In the genomic region with DNA sequence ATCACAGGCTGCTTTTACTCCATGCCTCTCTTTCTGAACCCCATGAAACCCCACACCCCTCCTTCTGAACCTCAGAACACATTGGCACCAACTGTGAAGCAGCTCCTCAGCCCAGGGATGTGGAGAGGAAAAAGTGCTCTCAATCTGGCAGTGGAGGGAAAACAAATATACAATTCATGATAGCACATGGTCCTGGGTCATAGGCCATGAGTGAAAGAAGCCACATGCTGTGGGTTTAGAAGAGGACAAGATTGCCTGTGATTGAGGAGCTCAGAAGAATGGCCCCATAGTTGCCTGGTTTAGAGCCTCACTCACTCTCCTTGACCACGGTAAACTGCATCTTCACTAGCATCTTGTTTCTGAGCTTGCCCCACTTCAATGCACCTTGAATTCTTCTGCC, we compare ENCODE assay signal across 17 cellular contexts.
DNase-seq lines count a peak whose midpoint lies in the region; ATAC-seq, FAIRE-seq and TF ChIP-seq lines count a peak whose summit lies in the region.
"Had no signal": no experiment of that assay in that cellular context is flagged by ENCODE, and none has a peak within 500 bp of the region (broad histone marks: within the 10 kb centered on the region; RNA-seq: fewer than 3 reads in every experiment).

No MANE protein-coding gene starts in this region.

- H3K79me2 ChIP-seq in K562 (ENCODE audit: control insufficient read depth, insufficient read depth, low read length) (no peaks in the 10 kb centered on the region), HepG2 (ENCODE audit: insufficient read depth, low read length) (no peaks in the 10 kb centered on the region)

- no peak overlapping the region for H3K9ac ChIP-seq in K562 (ENCODE audit: insufficient read depth in 1 of 2, low read depth in 2 of 2, low read length in 2 of 2)
- no peak overlapping the region for H3K9ac ChIP-seq in HepG2 (ENCODE audit: insufficient read depth, low read depth, low read length)

- H3K36me3 ChIP-seq in breast epithelium (no peaks in the 10 kb centered on the region), K562 (ENCODE audit: control insufficient read depth, insufficient read depth, low read length) (no peaks in the 10 kb centered on the region), HepG2 (replicated peaks in 1 of 2; ENCODE audit: control insufficient read depth in 1 of 2, insufficient read depth in 2 of 2, low read length in 2 of 2) (no peaks in the 10 kb centered on the region), sigmoid colon (no peaks in the 10 kb centered on the region)
- H3K36me3 ChIP-seq: cardiac muscle cell, spleen had no signal

- H3K27ac ChIP-seq in breast epithelium (no peak overlapping the region), K562 (ENCODE audit: extremely low read depth, low read depth, low read length) (no peak overlapping the region), HepG2 (ENCODE audit: extremely low read length, insufficient read depth, low read length) (no peak overlapping the region), sigmoid colon (no peak overlapping the region)
- H3K27ac ChIP-seq: cardiac muscle cell, spleen had no signal

- TF ChIP-seq POLR2A in breast epithelium (IDR thresholded peaks at IDR 0.05) (no peak), K562 (conservative IDR thresholded peaks at IDR 0.05) (no peak), HepG2 (IDR thresholded peaks at IDR 0.05; ENCODE audit: insufficient read depth in 1 of 2, low read depth in 2 of 2, low read length in 2 of 2) (no peak), sigmoid colon (IDR thresholded peaks at IDR 0.05) (no peak)

- H3K9me1 ChIP-seq in K562 (ENCODE audit: control insufficient read depth, insufficient read depth, low read length) = no peaks in the 10 kb centered on the region

- CTCF ChIA-PET in MCF 10A (lab: Yijun Ruan, JAX) (interaction anchor here (0.6 to 8.3 kb wide), 6 partner anchors 11 to 463 kb away, joined by 3 to 67 read pairs (median 4); partner anchors contain the start of gene GADD45A), K562 (lab: Yijun Ruan, JAX; ENCODE audit: low intra/inter-chr PET ratio) (no interaction called here), HepG2 (lab: Yijun Ruan, JAX; ENCODE audit: low intra/inter-chr PET ratio, low total read pairs) (no interaction called here)

- no TSS peak for BruUV-seq in MCF 10A (replicated peaks; lab: Mats Ljungman, UMichigan)
- no TSS peak for BruUV-seq in K562 (replicated peaks; lab: Mats Ljungman, UMichigan)
- no TSS peak for BruUV-seq in HepG2 (replicated peaks; lab: Mats Ljungman, UMichigan)

- H4K20me1 ChIP-seq in K562 (replicated peaks; ENCODE audit: control insufficient read depth, insufficient read depth, low read length) (no peaks in the 10 kb centered on the region), HepG2 (ENCODE audit: insufficient read depth, low read length) (no peaks in the 10 kb centered on the region)

- H3K4me1 ChIP-seq in breast epithelium (no peaks in the 10 kb centered on the region), K562 (replicated peaks in 1 of 2; ENCODE audit: control insufficient read depth in 2 of 2, insufficient read depth in 2 of 2, low read length in 2 of 2) (peaks cover 0 to 20% of the 10 kb centered on the region in 2 experiments; a peak in 3 of 5 replicates), HepG2 (ENCODE audit: insufficient read depth, low read length) (peaks cover 78% of the 10 kb centered on the region), sigmoid colon (peaks cover 0 to 30% (median 19%) of the 10 kb centered on the region in 4 donors)
- H3K4me1 ChIP-seq: spleen had no signal

- no peak for TF ChIP-seq CTCF in MCF 10A (IDR thresholded peaks at IDR 0.05; ENCODE audit: unreplicated experiment)
- TF ChIP-seq CTCF in breast epithelium (IDR thresholded peaks at IDR 0.05) = no peak
- TF ChIP-seq CTCF in K562 (IDR thresholded peaks at IDR 0.05 in 2 of 3, conservative IDR thresholded peaks at IDR 0.05 in 1 of 3; ENCODE audit: insufficient read depth in 2 of 3, low read depth in 1 of 3, low read length in 3 of 3) = no peak
- no peak for TF ChIP-seq CTCF in HepG2 (CRISPR knock-in tag; IDR thresholded peaks at IDR 0.05)
- no peak for TF ChIP-seq CTCF in sigmoid colon (IDR thresholded peaks at IDR 0.05)

- DNase-seq in MCF 10A (ENCODE audit: unreplicated experiment) (no peak), breast epithelium (ENCODE audit: low spot score in 2 of 2) (no peak), K562 (ENCODE audit: extremely low read depth in 1 of 4, low spot score in 3 of 4) (no peak), HepG2 (ENCODE audit: low spot score) (no peak), sigmoid colon (no peak), SW480 (ENCODE audit: low spot score) (no peak), SW 1271 (lab: John Stamatoyannopoulos, UW) (no peak)
- DNase-seq: activated CD4-positive, alpha-beta T cell treated with anti-CD3 and anti-CD28 coated beads for 36 hours; activated naive CD8-positive, alpha-beta T cell treated with anti-CD3 and anti-CD28 coated beads, Interleukin-2, amount 50 U/mL, for 24 hours; CD4-positive, alpha-beta T cell; KG1; naive thymus-derived CD4-positive, alpha-beta T cell; NCI-H526 treated with DMSO at 0.1 percent for 48 hours; spleen had no signal

- WGBS in K562 (ENCODE audit: insufficient coverage, low coverage, missing lambda C conversion rate) = 42% methylated on average over 1 of the region's 1 CpG
- 71% methylated on average over 1 of the region's 1 CpG for WGBS in HepG2 (ENCODE audit: low lambda C conversion rate)
- WGBS in sigmoid colon, 2 donors = 90 to 92% methylated on average over 1 of the region's 1 CpG

- in situ Hi-C loops in K562 (cut with MboI) (no loop called here), HepG2 (cut with HindIII; ENCODE audit: extremely low pct_ligation_motif_present, low pct_unique_long_range_greater_than_20kb) (no loop called here)

- no peaks in the 10 kb centered on the region for H3K27me3 ChIP-seq in breast epithelium
- no peaks in the 10 kb centered on the region for H3K27me3 ChIP-seq in K562 (ENCODE audit: control insufficient read depth in 2 of 2, insufficient read depth in 2 of 2, low read length in 2 of 2)
- no peaks in the 10 kb centered on the region; a peak in 2 of 5 replicates for H3K27me3 ChIP-seq in HepG2 (ENCODE audit: control insufficient read depth in 1 of 2, insufficient read depth in 2 of 2, low read length in 2 of 2)
- no peaks in the 10 kb centered on the region for H3K27me3 ChIP-seq in sigmoid colon
- H3K27me3 ChIP-seq: cardiac muscle cell, spleen had no signal

- H3K4me3 Mint-ChIP-seq in MCF 10A (ENCODE audit: unreplicated experiment) = no peak overlapping the region
- H3K4me3 Mint-ChIP-seq: activated CD4-positive, alpha-beta T cell treated with anti-CD3 and anti-CD28 coated beads for 36 hours; activated naive CD8-positive, alpha-beta T cell treated with anti-CD3 and anti-CD28 coated beads, Interleukin-2, amount 50 U/mL, for 24 hours; CD4-positive, alpha-beta T cell; naive thymus-derived CD4-positive, alpha-beta T cell had no signal

- POLR2A ChIA-PET in MCF 10A (lab: Yijun Ruan, JAX) = interaction anchor here (1.2 to 8.6 kb wide), 4 partner anchors 12 to 111 kb away, joined by 3 to 142 read pairs (median 16); partner anchors contain the start of gene GADD45A
- POLR2A ChIA-PET in K562 (lab: Yijun Ruan, JAX) = interaction anchor here (0.6 to 1.2 kb wide), 3 partner anchors 112 to 182 kb away, joined by 3 to 4 read pairs (median 4); partner anchors contain the start of gene GADD45A
- POLR2A ChIA-PET in HepG2 (lab: Yijun Ruan, JAX) = interaction anchor here (5.3 kb wide), 1 partner anchor 111 kb away, joined by 30 read pairs; the partner anchor contains the start of gene GADD45A

- H3K4me3 ChIP-seq in breast epithelium (no peak overlapping the region), K562 (no peak overlapping the region), HepG2 (replicated peaks in 1 of 3; ENCODE audit: insufficient read depth in 1 of 3, low read depth in 2 of 3, low read length in 3 of 3) (no peak overlapping the region), sigmoid colon (no peak overlapping the region)
- H3K4me3 ChIP-seq: cardiac muscle cell, spleen had no signal

- no peak for ATAC-seq in K562
- no peak for ATAC-seq in HepG2
- no peak for ATAC-seq in GM19463 (IDR thresholded peaks at IDR 0.05; ENCODE audit: unreplicated experiment)
- ATAC-seq: activated CD4-positive, alpha-beta T cell treated with anti-CD3 and anti-CD28 coated beads for 36 hours; activated naive CD8-positive, alpha-beta T cell treated with anti-CD3 and anti-CD28 coated beads, Interleukin-2, amount 50 U/mL, for 24 hours; naive thymus-derived CD4-positive, alpha-beta T cell had no signal

- intact Hi-C loops in MCF 10A (cut with micrococcal nuclease) = no loop called here
- intact Hi-C loops in breast epithelium (cut with DNase I; ENCODE audit: low total_unique reads) = no loop called here
- intact Hi-C loops in K562 (cut with micrococcal nuclease) = no loop called here
- intact Hi-C loops in HepG2 (cut with micrococcal nuclease; ENCODE audit: unreplicated experiment) = no loop called here
- intact Hi-C loops in sigmoid colon (cut with DNase I) = no loop called here

- H3K36me3 Mint-ChIP-seq in MCF 10A (ENCODE audit: insufficient read depth, unreplicated experiment) = peaks cover 6% of the 10 kb centered on the region
- H3K36me3 Mint-ChIP-seq: naive thymus-derived CD4-positive, alpha-beta T cell had no signal

- TF ChIP-seq RAD21 in K562 (CRISPR knock-in tag; conservative IDR thresholded peaks at IDR 0.05 in 1 of 2, IDR thresholded peaks at IDR 0.05 in 1 of 2) = no peak
- no peak for TF ChIP-seq RAD21 in HepG2 (CRISPR knock-in tag; IDR thresholded peaks at IDR 0.05)

- peaks cover 52% of the 10 kb centered on the region for H3K4me1 Mint-ChIP-seq in MCF 10A (ENCODE audit: insufficient read depth, unreplicated experiment)
- H3K4me1 Mint-ChIP-seq: activated CD4-positive, alpha-beta T cell treated with anti-CD3 and anti-CD28 coated beads for 36 hours; activated naive CD8-positive, alpha-beta T cell treated with anti-CD3 and anti-CD28 coated beads, Interleukin-2, amount 50 U/mL, for 24 hours; naive thymus-derived CD4-positive, alpha-beta T cell had no signal

- no peak for TF ChIP-seq EP300 in K562 (IDR thresholded peaks at IDR 0.05; ENCODE audit: low read length)
- no peak for TF ChIP-seq EP300 in HepG2 (IDR thresholded peaks at IDR 0.05; ENCODE audit: low read depth in 2 of 2, low read length in 2 of 2)
- TF ChIP-seq EP300 in HepG2 (CRISPR knock-in tag; IDR thresholded peaks at IDR 0.05; ENCODE audit: borderline replicate concordance) = no peak
- no peak for TF ChIP-seq EP300 in sigmoid colon (IDR thresholded peaks at IDR 0.05)

- H3K4me2 ChIP-seq in K562 (ENCODE audit: insufficient read depth, low read length) = no peak overlapping the region
- H3K4me2 ChIP-seq in HepG2 (ENCODE audit: low read depth, low read length) = no peak overlapping the region

- H2AFZ ChIP-seq in K562 (ENCODE audit: low read depth, low read length) (no peak overlapping the region), HepG2 (ENCODE audit: low read length) (no peak overlapping the region)

- FAIRE-seq in K562 (lab: Jason Lieb, UNC) (no peak), HepG2 (lab: Jason Lieb, UNC) (no peak)

- H3K9me3 ChIP-seq in breast epithelium (no peaks in the 10 kb centered on the region), K562 (replicated peaks; ENCODE audit: control insufficient read depth, insufficient read depth, low read depth, low read length) (no peaks in the 10 kb centered on the region), HepG2 (ENCODE audit: low read length) (no peaks in the 10 kb centered on the region), sigmoid colon (no peaks in the 10 kb centered on the region)
- H3K9me3 ChIP-seq: spleen had no signal

- H3K27ac Mint-ChIP-seq in MCF 10A (ENCODE audit: low read depth, unreplicated experiment) = peak overlapping the region; percentile 76
- H3K27ac Mint-ChIP-seq: activated CD4-positive, alpha-beta T cell treated with anti-CD3 and anti-CD28 coated beads for 36 hours; activated naive CD8-positive, alpha-beta T cell treated with anti-CD3 and anti-CD28 coated beads, Interleukin-2, amount 50 U/mL, for 24 hours; activated T-helper 2 cell treated with anti-CD3 and anti-CD28 coated beads, Interferon-gamma antibody, Interleukin-2, Interleukin-4, amounts not matched to agents 10 μg/mL and 5 μg/mL and 100 μg/mL, durations not matched to agents 14 hours and 24 hours and 36 hours; CD4-positive, alpha-beta T cell had no signal

- H3K9me3 Mint-ChIP-seq in MCF 10A (ENCODE audit: unreplicated experiment) = no peaks in the 10 kb centered on the region
- H3K9me3 Mint-ChIP-seq: activated naive CD8-positive, alpha-beta T cell treated with anti-CD3 and anti-CD28 coated beads, Interleukin-2, amount 50 U/mL, for 24 hours; activated T-helper 2 cell treated with anti-CD3 and anti-CD28 coated beads, Interferon-gamma antibody, Interleukin-2, Interleukin-4, amounts not matched to agents 10 μg/mL and 5 μg/mL and 100 μg/mL, durations not matched to agents 14 hours and 24 hours and 36 hours; CD4-positive, alpha-beta T cell; naive thymus-derived CD4-positive, alpha-beta T cell had no signal

- no peaks in the 10 kb centered on the region for H3K27me3 Mint-ChIP-seq in MCF 10A (ENCODE audit: insufficient read depth, unreplicated experiment)
- H3K27me3 Mint-ChIP-seq: activated CD4-positive, alpha-beta T cell treated with anti-CD3 and anti-CD28 coated beads for 36 hours; activated naive CD8-positive, alpha-beta T cell treated with anti-CD3 and anti-CD28 coated beads, Interleukin-2, amount 50 U/mL, for 24 hours; CD4-positive, alpha-beta T cell; naive thymus-derived CD4-positive, alpha-beta T cell had no signal
